Comparison of ENCODE assay signal across 22 cellular contexts in the genomic region with DNA sequence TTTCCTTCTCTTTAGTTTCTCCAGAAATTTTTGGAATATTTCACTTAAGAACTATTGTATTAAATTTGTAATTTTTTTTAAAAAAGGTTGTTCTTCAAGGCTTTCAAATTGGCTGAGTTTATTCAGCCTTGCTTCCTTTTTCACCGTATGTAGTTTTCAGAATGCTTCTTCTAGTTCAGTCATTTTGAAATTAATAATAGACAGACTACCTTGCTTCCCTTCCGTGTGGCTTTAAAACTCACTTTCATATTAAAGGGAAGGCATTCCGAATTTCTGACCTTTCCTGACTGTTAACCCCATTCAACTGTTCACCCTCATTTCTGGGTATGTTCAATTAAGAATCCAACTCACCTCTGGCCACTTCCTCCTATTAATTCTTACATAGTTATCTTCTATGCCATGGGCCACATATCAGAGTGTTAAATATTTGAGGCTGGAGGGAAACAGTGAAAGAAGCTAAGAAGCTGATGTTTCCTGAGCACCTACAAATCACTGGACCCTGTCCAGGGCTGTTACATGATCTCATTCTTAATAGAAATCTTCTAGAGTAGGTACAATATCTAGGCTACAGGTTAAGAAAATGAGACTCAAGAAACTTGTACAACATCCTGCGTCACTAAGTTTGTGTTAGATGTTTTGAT.
DNase-seq lines count a peak whose midpoint lies in the region; ATAC-seq, FAIRE-seq and TF ChIP-seq lines count a peak whose summit lies in the region.
"Had no signal": no experiment of that assay in that cellular context is flagged by ENCODE, and none has a peak within 500 bp of the region (broad histone marks: within the 10 kb centered on the region; RNA-seq: fewer than 3 reads in every experiment).

No MANE protein-coding gene starts in this region.

- H4K20me1 ChIP-seq in GM12878 (ENCODE audit: control insufficient read depth, insufficient read depth), result no peaks in the 10 kb centered on the region

- intact Hi-C loops in GM12878 (cut with micrococcal nuclease; ENCODE audit: unreplicated experiment), result no loop called here

- ATAC-seq in GM18861 (IDR thresholded peaks at IDR 0.05; ENCODE audit: unreplicated experiment) (peak; percentile 72), GM21390 (IDR thresholded peaks at IDR 0.05; ENCODE audit: unreplicated experiment) (peak; percentile 58), HG03066 (IDR thresholded peaks at IDR 0.05; ENCODE audit: low read depth, unreplicated experiment) (peak; percentile 74), GM12878 (peak; percentile 69)
- ATAC-seq: gastroesophageal sphincter; naive thymus-derived CD8-positive, alpha-beta T cell had no signal

- no peaks in the 10 kb centered on the region for H3K36me3 Mint-ChIP-seq in immature natural killer cell
- H3K36me3 Mint-ChIP-seq: activated CD4-positive, alpha-beta memory T cell treated with anti-CD3 and anti-CD28 coated beads for 36 hours; activated naive CD8-positive, alpha-beta T cell; naive thymus-derived CD8-positive, alpha-beta T cell had no signal

- no peak overlapping the region for H3K4me3 ChIP-seq in GM12878
- H3K4me3 ChIP-seq: gastroesophageal sphincter, MG63, Peyer's patch, suprapubic skin had no signal

- in situ Hi-C loops in GM12878 (cut with MboI), result no loop called here

- H3K9me3 Mint-ChIP-seq in immature natural killer cell, result peaks cover 0 to 4% (median under 1%) of the 10 kb centered on the region in 6 donors
- H3K9me3 Mint-ChIP-seq: activated CD4-positive, alpha-beta memory T cell treated with anti-CD3 and anti-CD28 coated beads for 36 hours; naive thymus-derived CD8-positive, alpha-beta T cell had no signal

- RAD21 ChIA-PET in GM12878 (lab: Charles Lee; ENCODE audit: unreplicated experiment), result no interaction called here

- no peaks in the 10 kb centered on the region for H3K9me3 ChIP-seq in GM12878 (replicated peaks; ENCODE audit: control insufficient read depth, insufficient read depth, low read length)
- H3K9me3 ChIP-seq: gastroesophageal sphincter, MG63, Peyer's patch, suprapubic skin had no signal

- H3K27ac Mint-ChIP-seq in immature natural killer cell, result no peak overlapping the region
- H3K27ac Mint-ChIP-seq: activated CD4-positive, alpha-beta memory T cell treated with anti-CD3 and anti-CD28 coated beads for 36 hours; activated naive CD8-positive, alpha-beta T cell; naive thymus-derived CD8-positive, alpha-beta T cell had no signal

- H3K79me2 ChIP-seq in GM12878 (ENCODE audit: control insufficient read depth, insufficient read depth, low read length), result no peaks in the 10 kb centered on the region
- H3K79me2 ChIP-seq: parathyroid adenoma had no signal

- TF ChIP-seq EP300 in GM12878 (IDR thresholded peaks at IDR 0.05; ENCODE audit: borderline replicate concordance in 1 of 2, control insufficient read depth in 1 of 2, low read depth in 2 of 2, low read length in 2 of 2), result no peak

- no peaks in the 10 kb centered on the region; a peak in 1 of 4 replicates for H3K36me3 ChIP-seq in GM12878 (ENCODE audit: control insufficient read depth in 2 of 2, insufficient read depth in 2 of 2, low read length in 1 of 2)
- H3K36me3 ChIP-seq: gastroesophageal sphincter, MG63, Peyer's patch had no signal

- WGBS in GM12878 (ENCODE audit: insufficient coverage, insufficient replicate concordance, low lambda C conversion rate, missing lambda C conversion rate), result 11% methylated on average over 4 of the region's 4 CpGs

- no TSS peak for BruUV-seq in GM12878 (replicated peaks; lab: Mats Ljungman, UMichigan)

- DNase-seq in GM12878 (ENCODE audit: low read depth, low spot score), result no peak
- no peak for DNase-seq in GDM1 (lab: John Stamatoyannopoulos, UW)
- DNase-seq in iPS-NIHi7 (ENCODE audit: extremely low spot score), result no peak
- no peak for DNase-seq in DMS153 treated with DMSO at 0.1 percent for 48 hours (lab: John Stamatoyannopoulos, UW; ENCODE audit: unreplicated experiment)
- no peak for DNase-seq in immature natural killer cell
- DNase-seq: activated CD4-positive, alpha-beta memory T cell treated with anti-CD3 and anti-CD28 coated beads for 36 hours; activated T-cell treated with anti-CD3 and anti-CD28 coated beads, Interleukin-2, amount 50 U/mL, for 48 hours; dermis blood vessel endothelial cell; mammary epithelial cell; MG63; naive thymus-derived CD8-positive, alpha-beta T cell; NCI-H2107; Peyer's patch; stimulated activated CD4-positive, alpha-beta T cell treated with anti-CD3 and anti-CD28 coated beads, Interleukin-4, amount 100 ng/mL, for 24 hours; stimulated activated CD8-positive, alpha-beta memory T cell treated with anti-CD3 and anti-CD28 coated beads, Interleukin-4, amount 100 ng/mL, for 48 hours had no signal

- no peaks in the 10 kb centered on the region for H3K27me3 ChIP-seq in GM12878 (replicated peaks in 1 of 2; ENCODE audit: control insufficient read depth in 2 of 2, insufficient read depth in 2 of 2, low read length in 1 of 2)
- H3K27me3 ChIP-seq: gastroesophageal sphincter, MG63, Peyer's patch, suprapubic skin had no signal

- TF ChIP-seq POLR2A in GM12878 (IDR thresholded peaks at IDR 0.05; ENCODE audit: low read depth, low read length), result no peak

- TF ChIP-seq RAD21 in GM12878 (IDR thresholded peaks at IDR 0.05; ENCODE audit: insufficient read depth, low read depth, low read length), result no peak

- no peak overlapping the region for H3K4me3 Mint-ChIP-seq in immature natural killer cell
- H3K4me3 Mint-ChIP-seq: activated CD4-positive, alpha-beta memory T cell treated with anti-CD3 and anti-CD28 coated beads for 36 hours; activated naive CD8-positive, alpha-beta T cell; naive thymus-derived CD8-positive, alpha-beta T cell had no signal

- H3K4me1 Mint-ChIP-seq in immature natural killer cell, result no peaks in the 10 kb centered on the region
- H3K4me1 Mint-ChIP-seq: naive thymus-derived CD8-positive, alpha-beta T cell had no signal

- TF ChIP-seq CTCF in GM12878 (IDR thresholded peaks at IDR 0.05 in 2 of 3, conservative IDR thresholded peaks at IDR 0.05 in 1 of 3; ENCODE audit: control insufficient read depth in 2 of 3, extremely low read depth in 1 of 3, insufficient read depth in 1 of 3, low read depth in 3 of 3, low read length in 3 of 3), result no peak

- H3K9ac ChIP-seq in GM12878 (ENCODE audit: control insufficient read depth, insufficient read depth, low read length), result no peak overlapping the region
- H3K9ac ChIP-seq: parathyroid adenoma had no signal

- H3K27me3 Mint-ChIP-seq in immature natural killer cell (ENCODE audit: low read depth in 3 of 3), result no peaks in the 10 kb centered on the region

- CTCF ChIA-PET in GM12878 (lab: Yijun Ruan, JAX), result interaction anchor here (1.0 to 1.6 kb wide), 4 partner anchors 84 to 610 kb away, joined by 3 to 4 read pairs (median 4); no protein-coding TSS in a partner anchor

- H2AFZ ChIP-seq in GM12878 (ENCODE audit: control insufficient read depth, low read depth, low read length), result no peak overlapping the region
- H2AFZ ChIP-seq: parathyroid adenoma had no signal

- SMC1A ChIA-PET in GM12878 (lab: Charles Lee; ENCODE audit: uncharacterized antibody, unreplicated experiment), result interaction anchor here (1.1 to 1.3 kb wide), 2 partner anchors 14 to 371 kb away, joined by 3 read pairs; no protein-coding TSS in a partner anchor

- H3K4me1 ChIP-seq in GM12878 (ENCODE audit: control insufficient read depth, insufficient read depth, low read length), result no peaks in the 10 kb centered on the region
- H3K4me1 ChIP-seq: gastroesophageal sphincter, parathyroid adenoma, Peyer's patch, suprapubic skin had no signal

- no peak for FAIRE-seq in GM12878 (lab: Jason Lieb, UNC)

- POLR2A ChIA-PET in GM12878 (lab: Charles Lee), result no interaction called here

- H3K27ac ChIP-seq in GM12878 (ENCODE audit: control insufficient read depth, insufficient read depth), result no peak overlapping the region
- H3K27ac ChIP-seq: gastroesophageal sphincter, parathyroid adenoma, Peyer's patch, suprapubic skin had no signal

- no peak overlapping the region for H3K4me2 ChIP-seq in GM12878 (ENCODE audit: control insufficient read depth, insufficient read depth)

TF ChIP-seq in GM12878, 131 proteins besides CTCF, POLR2A, EP300 and RAD21:
- TF ChIP-seq ETV6 (conservative IDR thresholded peaks at IDR 0.05 in 1 of 2, IDR thresholded peaks at IDR 0.05 in 1 of 2; ENCODE audit: borderline replicate concordance in 1 of 2, low read depth in 1 of 2), result peak in 1 of 2 experiments; percentile 57; a peak in 1 of 4 replicates
- 0 out of 2 replicates have a peak, but pooled peaks have one; percentile 12 for TF ChIP-seq IKZF1 (conservative IDR thresholded peaks at IDR 0.05)
- TF ChIP-seq, protein P1, sequence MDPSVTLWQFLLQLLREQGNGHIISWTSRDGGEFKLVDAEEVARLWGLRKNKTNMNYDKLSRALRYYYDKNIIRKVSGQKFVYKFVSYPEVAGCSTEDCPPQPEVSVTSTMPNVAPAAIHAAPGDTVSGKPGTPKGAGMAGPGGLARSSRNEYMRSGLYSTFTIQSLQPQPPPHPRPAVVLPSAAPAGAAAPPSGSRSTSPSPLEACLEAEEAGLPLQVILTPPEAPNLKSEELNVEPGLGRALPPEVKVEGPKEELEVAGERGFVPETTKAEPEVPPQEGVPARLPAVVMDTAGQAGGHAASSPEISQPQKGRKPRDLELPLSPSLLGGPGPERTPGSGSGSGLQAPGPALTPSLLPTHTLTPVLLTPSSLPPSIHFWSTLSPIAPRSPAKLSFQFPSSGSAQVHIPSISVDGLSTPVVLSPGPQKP (IDR thresholded peaks at IDR 0.05; ENCODE audit: low read depth, low read length), result no peak
- no peak for TF ChIP-seq EGR1 (IDR thresholded peaks at IDR 0.05; ENCODE audit: borderline replicate concordance in 1 of 2, low read depth in 2 of 2, low read length in 2 of 2)
- TF ChIP-seq RUNX3 (IDR thresholded peaks at IDR 0.05; ENCODE audit: low read length), result peak; percentile 7; the same call in 1 of the 2 replicates
- TF ChIP-seq JUNB (IDR thresholded peaks at IDR 0.05), result peak; percentile 36
- TF ChIP-seq, protein P2, sequence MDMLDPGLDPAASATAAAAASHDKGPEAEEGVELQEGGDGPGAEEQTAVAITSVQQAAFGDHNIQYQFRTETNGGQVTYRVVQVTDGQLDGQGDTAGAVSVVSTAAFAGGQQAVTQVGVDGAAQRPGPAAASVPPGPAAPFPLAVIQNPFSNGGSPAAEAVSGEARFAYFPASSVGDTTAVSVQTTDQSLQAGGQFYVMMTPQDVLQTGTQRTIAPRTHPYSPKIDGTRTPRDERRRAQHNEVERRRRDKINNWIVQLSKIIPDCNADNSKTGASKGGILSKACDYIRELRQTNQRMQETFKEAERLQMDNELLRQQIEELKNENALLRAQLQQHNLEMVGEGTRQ (IDR thresholded peaks at IDR 0.05; ENCODE audit: borderline replicate concordance, low read depth, low read length), result no peak
- 0 out of 2 replicates have a peak, but pooled peaks have one; percentile 12 for TF ChIP-seq NFIC (IDR thresholded peaks at IDR 0.05; ENCODE audit: low read depth, low read length)
